Comparison of ENCODE assay signal across 18 cellular contexts in genomic region chr6:48813821-48814220, GRCh38.
DNase-seq lines count a peak whose midpoint lies in the region; ATAC-seq, FAIRE-seq and TF ChIP-seq lines count a peak whose summit lies in the region.
"Had no signal": no experiment of that assay in that cellular context is flagged by ENCODE, and none has a peak within 500 bp of the region (broad histone marks: within the 10 kb centered on the region; RNA-seq: fewer than 3 reads in every experiment).

No MANE protein-coding gene starts in this region.

- TF ChIP-seq POLR2A in H54 (IDR thresholded peaks at IDR 0.05; ENCODE audit: low read depth, low read length) (no peak), H1 (IDR thresholded peaks at IDR 0.05; ENCODE audit: control extremely low read depth in 1 of 2, low read depth in 2 of 2, low read length in 2 of 2) (no peak), right lobe of liver (IDR thresholded peaks at IDR 0.05) (no peak)

- H3K4me3 ChIP-seq in H1 (ENCODE audit: extremely low read depth in 1 of 4, insufficient read depth in 2 of 4, low read depth in 3 of 4, low read length in 4 of 4) = no peak overlapping the region
- H3K4me3 ChIP-seq in fibroblast of the aortic adventitia (ENCODE audit: low read depth, low read length) = no peak overlapping the region
- H3K4me3 ChIP-seq in right lobe of liver = no peak overlapping the region
- H3K4me3 ChIP-seq: SK-N-MC had no signal

- H2BK15ac ChIP-seq in H1 (ENCODE audit: low read length) = no peak overlapping the region

- intact Hi-C loops in right lobe of liver (cut with DNase I) = no loop called here

- no peaks in the 10 kb centered on the region for H3K79me1 ChIP-seq in H1 (ENCODE audit: low read depth, low read length)

- H3K36me3 ChIP-seq in H1 (ENCODE audit: control insufficient read depth in 2 of 4, insufficient read depth in 4 of 4, low read length in 3 of 4) (no peaks in the 10 kb centered on the region), right lobe of liver (no peaks in the 10 kb centered on the region)

- TF ChIP-seq EP300 in H1 (IDR thresholded peaks at IDR 0.05; ENCODE audit: borderline replicate concordance in 1 of 2, low read depth in 2 of 2, low read length in 2 of 2) = no peak

- no peaks in the 10 kb centered on the region for H3K4me1 ChIP-seq in H1 (replicated peaks in 1 of 4; ENCODE audit: control insufficient read depth in 3 of 4, insufficient read depth in 4 of 4, low read length in 3 of 4)
- H3K4me1 ChIP-seq in right lobe of liver = no peaks in the 10 kb centered on the region

- no peak for ATAC-seq in right lobe of liver

- no peak overlapping the region for H2AK5ac ChIP-seq in H1 (ENCODE audit: low read depth, low read length)

- no peak overlapping the region for H3K14ac ChIP-seq in H1 (ENCODE audit: insufficient read length)

- no peak overlapping the region for H4K5ac ChIP-seq in H1 (ENCODE audit: insufficient read length, low read depth, low read length)

- no peak overlapping the region for H3K4me2 ChIP-seq in H1 (ENCODE audit: insufficient read depth in 1 of 2, low read depth in 2 of 2, low read length in 2 of 2)

- H2BK20ac ChIP-seq in H1 (ENCODE audit: low read length) = no peak overlapping the region

- H3K56ac ChIP-seq in H1 (replicated peaks; ENCODE audit: insufficient read length, low read depth, low read length) = no peak overlapping the region

- no peak overlapping the region for H3K27ac ChIP-seq in H1 (ENCODE audit: low read depth, low read length)
- no peak overlapping the region for H3K27ac ChIP-seq in right lobe of liver
- H3K27ac ChIP-seq: SK-N-MC had no signal

- DNase-seq in H54 (ENCODE audit: insufficient read length, low spot score) = no peak
- no peak for DNase-seq in H1 (ENCODE audit: low read depth in 1 of 2, low spot score in 2 of 2)
- DNase-seq in fibroblast of the aortic adventitia (ENCODE audit: low read depth) = peak; percentile 91
- peak; percentile 43 for DNase-seq in stromal cell of bone marrow (ENCODE audit: low read depth)
- DNase-seq in G401 (ENCODE audit: low spot score) = no peak
- DNase-seq in NCI-H2107 (lab: John Stamatoyannopoulos, UW) = no peak
- DNase-seq in right lobe of liver = no peak
- DNase-seq: DND-41, GDM1, H7, HFFc6, KBM-7, NCI-H1694 treated with DMSO at 0.1 percent for 48 hours, NCI-H510A, NCI-H774, Right ventricle myocardium superior had no signal

- no peak for TF ChIP-seq CTCF in H1 (IDR thresholded peaks at IDR 0.05; ENCODE audit: control extremely low read depth in 1 of 3, insufficient read depth in 1 of 3, low read depth in 1 of 3, low read length in 3 of 3)
- no peak for TF ChIP-seq CTCF in fibroblast of the aortic adventitia (IDR thresholded peaks at IDR 0.05; ENCODE audit: insufficient read depth, low read length)
- TF ChIP-seq CTCF in right lobe of liver (IDR thresholded peaks at IDR 0.05) = no peak

- no peaks in the 10 kb centered on the region for H4K20me1 ChIP-seq in H1 (replicated peaks in 1 of 2; ENCODE audit: control insufficient read depth in 1 of 2, insufficient read depth in 2 of 2, low read length in 2 of 2)

- TF ChIP-seq RAD21 in H1 (IDR thresholded peaks at IDR 0.05 in 1 of 2, conservative IDR thresholded peaks at IDR 0.05 in 1 of 2; ENCODE audit: low read depth in 2 of 2, low read length in 2 of 2) = no peak

- no peak overlapping the region for H2BK5ac ChIP-seq in H1 (ENCODE audit: low read depth, low read length)

- no peak overlapping the region for H3K9ac ChIP-seq in H1 (replicated peaks in 1 of 4; ENCODE audit: extremely low read depth in 1 of 4, low read depth in 3 of 4, low read length in 3 of 4)

- H3K79me2 ChIP-seq in H1 (ENCODE audit: control insufficient read depth in 1 of 2, insufficient read depth in 2 of 2, low read length in 2 of 2) = no peaks in the 10 kb centered on the region

- no peak overlapping the region for H4K91ac ChIP-seq in H1 (replicated peaks; ENCODE audit: insufficient read length, low read length)

- in situ Hi-C loops in G401 (cut with HindIII; ENCODE audit: low sequenced_read_pairs) = no loop called here

- CTCF ChIA-PET in H1 (lab: Charles Lee; ENCODE audit: partially characterized antibody) = interaction anchor here (0.7 kb wide), 1 partner anchor 52 kb away, joined by 3 read pairs; no protein-coding TSS in a partner anchor

- H2BK120ac ChIP-seq in H1 (replicated peaks; ENCODE audit: low read depth, low read length) = no peak overlapping the region

- WGBS in H1 (ENCODE audit: extremely low coverage in 1 of 2, insufficient coverage in 1 of 2, insufficient read length in 1 of 2, insufficient replicate concordance in 2 of 2, low coverage in 1 of 2, low lambda C conversion rate in 2 of 2, missing lambda C conversion rate in 1 of 2), 2 experiments = 95% methylated on average over 4 of the region's 4 CpGs; no CpG with 5 or more reads in 1 of the 2 experiments
- 55% methylated on average over 4 of the region's 4 CpGs for WGBS in right lobe of liver (ENCODE audit: insufficient coverage, low coverage, low lambda C conversion rate, missing lambda C conversion rate)

- FAIRE-seq in H54 (lab: Jason Lieb, UNC) = peak; percentile 48
- no peak for FAIRE-seq in H1 (lab: Jason Lieb, UNC)
- FAIRE-seq: RCC 7860 had no signal

- POLR2A ChIA-PET in H1 (lab: Charles Lee; ENCODE audit: partially characterized antibody) = no interaction called here

- H3K4ac ChIP-seq in H1 (replicated peaks; ENCODE audit: insufficient read length, low read depth, low read length) = no peak overlapping the region

- H3K18ac ChIP-seq in H1 (ENCODE audit: extremely low read depth, low read length) = no peak overlapping the region

- H2AFZ ChIP-seq in H1 (ENCODE audit: low read length) = peak overlapping the region; percentile 69; the same call in 1 of the 2 replicates

- H2BK12ac ChIP-seq in H1 (ENCODE audit: low read depth, low read length) = no peak overlapping the region

- no peak overlapping the region for H4K8ac ChIP-seq in H1 (ENCODE audit: extremely low read depth, insufficient read depth, low read length)

- no peak overlapping the region for H3K23ac ChIP-seq in H1 (ENCODE audit: insufficient read length)

- no peaks in the 10 kb centered on the region for H3K27me3 ChIP-seq in H1 (replicated peaks in 1 of 4; ENCODE audit: control insufficient read depth in 3 of 4, extremely low read depth in 1 of 4, insufficient read depth in 3 of 4, low read length in 3 of 4)
- no peaks in the 10 kb centered on the region for H3K27me3 ChIP-seq in right lobe of liver

- H3K9me3 ChIP-seq in H1 (ENCODE audit: insufficient read depth in 2 of 2, low read depth in 1 of 2, low read length in 1 of 2) = no peaks in the 10 kb centered on the region
- H3K9me3 ChIP-seq in right lobe of liver = no peaks in the 10 kb centered on the region

- H3K23me2 ChIP-seq in H1 (ENCODE audit: low read depth, low read length) = no peaks in the 10 kb centered on the region

TF ChIP-seq in H1, 55 proteins besides CTCF, POLR2A, EP300 and RAD21:
- no peak for TF ChIP-seq CBX5 (IDR thresholded peaks at IDR 0.05; ENCODE audit: low read depth, low read length)
- TF ChIP-seq BRCA1 (IDR thresholded peaks at IDR 0.05; ENCODE audit: low read depth, low read length) = no peak
- no peak for TF ChIP-seq TAF7 (optimal IDR thresholded peaks at IDR 0.05; ENCODE audit: borderline replicate concordance, low read depth, low read length)
- TF ChIP-seq POU5F1 (IDR thresholded peaks at IDR 0.05; ENCODE audit: low read depth, low read length) = no peak
- no peak for TF ChIP-seq CBX8 (IDR thresholded peaks at IDR 0.05; ENCODE audit: borderline replicate concordance, low read depth, low read length)
- TF ChIP-seq TBP (IDR thresholded peaks at IDR 0.05; ENCODE audit: low read depth, low read length) = no peak
- no peak for TF ChIP-seq MAX (IDR thresholded peaks at IDR 0.05)
- TF ChIP-seq GTF2F1 (IDR thresholded peaks at IDR 0.05; ENCODE audit: borderline replicate concordance, low read depth, low read length) = no peak
- no peak for TF ChIP-seq SP2 (IDR thresholded peaks at IDR 0.05; ENCODE audit: low read length)
- TF ChIP-seq FOSL1 (IDR thresholded peaks at IDR 0.05; ENCODE audit: insufficient read depth, low read depth, low read length) = no peak
- TF ChIP-seq SIX5 (IDR thresholded peaks at IDR 0.05; ENCODE audit: low read depth, low read length) = no peak

Comparison
In these comparisons a context has a peak if more than half of its experiments do, and no peak if none do; other contexts are left out.
1. DNase-seq: peak in fibroblast of the aortic adventitia (single experiment) and stromal cell of bone marrow (single experiment); none in H54 (single experiment), H1 (0 of 2), G401 (single experiment), NCI-H2107 (single experiment) and right lobe of liver (0 of 3).